In genomic region chr1:76075877-76076276, GRCh38 we compare ENCODE assay signal across 8 cellular contexts. TPM values are rescaled to one million over a fixed set of nuclear protein-coding genes. Genes with fewer than 3 reads are reported as not detected.
DNase-seq lines count a peak whose midpoint lies in the region; ATAC-seq and TF ChIP-seq lines count a peak whose summit lies in the region.

No MANE protein-coding gene starts in this region.

- H4K20me1 ChIP-seq in PC-3 (ENCODE audit: low read length), result no peaks in the 10 kb centered on the region

- no peaks in the 10 kb centered on the region for H3K9me2 ChIP-seq in PC-3 (replicated peaks; ENCODE audit: low read length)

- H3K4me3 ChIP-seq in heart left ventricle (peak overlapping the region; percentile 46 to 90 (median 68)), PC-3 (ENCODE audit: low read length) (no peak overlapping the region), iPS-18a (ENCODE audit: low read length) (peak overlapping the region; percentile 94), upper lobe of right lung (peak overlapping the region; percentile 71), ascending aorta (peak overlapping the region in 1 of 2 donors; percentile 58)

- peak in 1 of 2 donors; percentile 31 for TF ChIP-seq POLR2A in heart left ventricle (IDR thresholded peaks at IDR 0.05)

- DNase-seq in heart left ventricle, result no peak
- DNase-seq in Right ventricle myocardium superior, result no peak
- peak; percentile 22 for DNase-seq in PC-3
- DNase-seq in upper lobe of right lung, result no peak
- no peak for DNase-seq in NCI-H2227 treated with DMSO at 0.1 percent for 48 hours (lab: John Stamatoyannopoulos, UW)
- no peak for DNase-seq in ascending aorta (ENCODE audit: low spot score in 2 of 2)
- no peak for DNase-seq in NCI-H446 (lab: John Stamatoyannopoulos, UW)

- 48 to 64% (median 56%) methylated on average over 5 of the region's 5 CpGs for WGBS in heart left ventricle, 4 donors

- H3K27me3 ChIP-seq in heart left ventricle, result no peaks in the 10 kb centered on the region
- H3K27me3 ChIP-seq in PC-3 (ENCODE audit: low read length), result peaks cover 9% of the 10 kb centered on the region; the same call in 1 of the 2 replicates
- peaks cover 10% of the 10 kb centered on the region for H3K27me3 ChIP-seq in iPS-18a (ENCODE audit: control insufficient read depth, insufficient read depth, low read length)
- no peaks in the 10 kb centered on the region for H3K27me3 ChIP-seq in upper lobe of right lung
- no peaks in the 10 kb centered on the region for H3K27me3 ChIP-seq in ascending aorta

- intact Hi-C loops in heart left ventricle (cut with DNase I) (loop anchor here in 3 of 10 donors (2.0 kb wide), 2 partner anchors 63 to 65 kb away; no protein-coding TSS in a partner anchor), Right ventricle myocardium superior (cut with DNase I) (no loop called here), PC-3 (cut with micrococcal nuclease) (no loop called here), upper lobe of right lung (cut with DNase I) (no loop called here), ascending aorta (cut with DNase I) (loop anchor here (10.0 kb wide), 4 partner anchors 291 to 1609 kb away; partner anchors contain the start of genes ACADM, RABGGTB and ZZZ3)

- ATAC-seq in heart left ventricle (peak in 3 of 4 donors; percentile 39 to 80 (median 49)), Right ventricle myocardium superior (ENCODE audit: poor library complexity) (no peak), PC-3 (no peak), upper lobe of right lung (peak; percentile 33)

- H3K27ac ChIP-seq in heart left ventricle (peak overlapping the region; percentile 66 to 93 (median 80)), PC-3 (ENCODE audit: low read length) (no peak overlapping the region), iPS-18a (ENCODE audit: low read length) (no peak overlapping the region), upper lobe of right lung (peak overlapping the region; percentile 58), ascending aorta (peak overlapping the region in 1 of 2 donors; percentile 76)

- H3K9me3 ChIP-seq in heart left ventricle (no peaks in the 10 kb centered on the region), PC-3 (ENCODE audit: low read length) (no peaks in the 10 kb centered on the region), iPS-18a (ENCODE audit: control insufficient read depth, low read depth, low read length) (no peaks in the 10 kb centered on the region), upper lobe of right lung (no peaks in the 10 kb centered on the region), ascending aorta (no peaks in the 10 kb centered on the region)

- POLR2A ChIA-PET in PC-3 (lab: Charles Lee; ENCODE audit: unreplicated experiment), result no interaction called here

- no peaks in the 10 kb centered on the region for H3K79me2 ChIP-seq in PC-3 (ENCODE audit: low read length)

- H3K4me1 ChIP-seq in heart left ventricle (peaks cover 0 to 28% (median 9%) of the 10 kb centered on the region in 12 donors), PC-3 (ENCODE audit: insufficient read depth, low read length) (peaks cover under 1% of the 10 kb centered on the region; the same call in 1 of the 2 replicates), iPS-18a (ENCODE audit: control insufficient read depth, low read depth, low read length) (peaks cover 24% of the 10 kb centered on the region), upper lobe of right lung (peaks cover 6% of the 10 kb centered on the region), ascending aorta (peaks cover 0 to 8% of the 10 kb centered on the region in 2 donors)

- no peaks in the 10 kb centered on the region for H3F3A ChIP-seq in PC-3 (ENCODE audit: low read length, unreplicated experiment)

- no TSS peak for BruUV-seq in PC-3 (replicated peaks; lab: Mats Ljungman, UMichigan)

- CTCF ChIA-PET in PC-3 (lab: Charles Lee), result no interaction called here

- H3K36me3 ChIP-seq in heart left ventricle, result no peaks in the 10 kb centered on the region
- no peaks in the 10 kb centered on the region for H3K36me3 ChIP-seq in PC-3 (ENCODE audit: low read depth, low read length)
- H3K36me3 ChIP-seq in iPS-18a (ENCODE audit: control insufficient read depth, low read depth, low read length), result no peaks in the 10 kb centered on the region
- H3K36me3 ChIP-seq in upper lobe of right lung, result no peaks in the 10 kb centered on the region
- H3K36me3 ChIP-seq in ascending aorta, result no peaks in the 10 kb centered on the region

- no peak overlapping the region for H3K9ac ChIP-seq in PC-3 (ENCODE audit: low read length)
- peak overlapping the region; percentile 80 for H3K9ac ChIP-seq in iPS-18a (ENCODE audit: low read length)

- no peak for TF ChIP-seq CTCF in heart left ventricle (IDR thresholded peaks at IDR 0.05)
- TF ChIP-seq CTCF in PC-3 (conservative IDR thresholded peaks at IDR 0.05; ENCODE audit: low read depth, low read length), result no peak
- no peak for TF ChIP-seq CTCF in upper lobe of right lung (IDR thresholded peaks at IDR 0.05)
- no peak for TF ChIP-seq CTCF in ascending aorta (IDR thresholded peaks at IDR 0.05)

- H3K4me2 ChIP-seq in PC-3 (ENCODE audit: low read length), result no peak overlapping the region

- H2AFZ ChIP-seq in PC-3 (ENCODE audit: low read length), result no peak overlapping the region

RNA-seq across cellular contexts. Expression of gene ST6GALNAC3, which starts 1.3 kb away (rescaled TPM):
- total RNA-seq in heart left ventricle (1 to 10 TPM; 2.5 to 7.7 (median 4.4) TPM), Right ventricle myocardium superior (4.5 TPM), PC-3 (2014; rRNA removed) (not detected in 2 replicates), upper lobe of right lung (5.6 TPM), ascending aorta (34.5 TPM)
- polyA plus RNA-seq in heart left ventricle, result 1 to 10 TPM; 2.5 to 5.0 TPM

Comparison
In these comparisons a context has a peak if more than half of its experiments do, and no peak if none do; other contexts are left out.
1. ATAC-seq: peak in heart left ventricle (3 of 4) and upper lobe of right lung (single experiment); none in Right ventricle myocardium superior (single experiment) and PC-3 (single experiment).
2. H3K27ac ChIP-seq: peak in heart left ventricle (12 of 12) and upper lobe of right lung (single experiment); none in PC-3 (single experiment) and iPS-18a (single experiment).